In the genomic region with DNA sequence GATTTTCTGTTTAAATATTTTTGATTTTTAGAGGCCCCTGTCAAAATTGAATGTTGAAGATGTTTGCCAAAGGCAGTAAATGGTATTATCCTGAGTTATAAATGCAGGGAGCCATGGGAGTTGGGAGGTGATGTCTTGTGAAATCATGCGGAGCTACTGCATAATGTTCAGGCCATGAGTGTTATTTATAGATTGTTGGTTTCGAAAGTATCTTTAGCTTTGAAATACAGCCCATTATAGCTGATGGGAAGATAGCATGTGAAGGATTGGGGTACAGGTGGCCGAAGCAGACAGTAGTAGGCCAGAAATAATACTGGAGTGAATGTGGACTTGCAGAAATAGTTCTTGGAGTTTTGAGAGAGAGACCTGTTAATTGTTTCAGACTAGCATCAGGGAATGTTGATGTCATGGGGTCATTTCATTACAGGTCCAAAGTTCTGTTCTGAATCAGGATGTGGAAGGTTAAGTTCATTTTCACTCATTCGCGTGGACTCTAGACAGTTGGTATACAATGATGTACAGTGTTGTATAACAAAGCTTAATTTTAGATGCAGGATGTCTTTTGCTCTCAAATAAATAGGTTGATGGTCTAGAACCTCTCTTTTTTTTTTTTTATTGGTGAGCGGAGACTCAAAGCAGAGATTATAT, we compare ENCODE assay signal across 9 cellular contexts. TPM values are rescaled to one million over a fixed set of nuclear protein-coding genes. Genes with fewer than 3 reads are reported as not detected.
DNase-seq lines count a peak whose midpoint lies in the region; ATAC-seq and TF ChIP-seq lines count a peak whose summit lies in the region.
"Had no signal": no experiment of that assay in that cellular context is flagged by ENCODE, and none has a peak within 500 bp of the region (broad histone marks: within the 10 kb centered on the region; RNA-seq: fewer than 3 reads in every experiment).

No MANE protein-coding gene starts in this region.

- H3K4me3 Mint-ChIP-seq in endodermal cell = no peak overlapping the region

- H3K9ac ChIP-seq in PC-3 (ENCODE audit: low read length) (no peak overlapping the region), endodermal cell (ENCODE audit: extremely low read depth, low read length, poor library complexity, severe bottlenecking) (no peak overlapping the region)

- H2AFZ ChIP-seq in PC-3 (ENCODE audit: low read length) = no peak overlapping the region

- H3K4me1 Mint-ChIP-seq in endodermal cell = peaks cover 27% of the 10 kb centered on the region

- POLR2A ChIA-PET in PC-3 (lab: Charles Lee; ENCODE audit: unreplicated experiment) = no interaction called here

- H3K36me3 Mint-ChIP-seq in endodermal cell (ENCODE audit: low read depth) = peaks cover 42% of the 10 kb centered on the region

- H3K4me3 ChIP-seq in PC-3 (ENCODE audit: low read length) = no peak overlapping the region; the same call in 1 of the 2 replicates
- H3K4me3 ChIP-seq in endodermal cell (ENCODE audit: low read length) = no peak overlapping the region
- H3K4me3 ChIP-seq in neutrophil (ENCODE audit: low read depth in 1 of 2, low read length in 1 of 2) = no peak overlapping the region

- peak overlapping the region; percentile 50 for H3K27ac Mint-ChIP-seq in endodermal cell

- H3F3A ChIP-seq in PC-3 (ENCODE audit: low read length, unreplicated experiment) = no peaks in the 10 kb centered on the region

- no peaks in the 10 kb centered on the region for H3K9me2 ChIP-seq in PC-3 (replicated peaks; ENCODE audit: low read length)

- CTCF ChIA-PET in PC-3 (lab: Charles Lee) = interaction anchor here (1.7 kb wide), 1 partner anchor 62 kb away, joined by 14 read pairs; no protein-coding TSS in a partner anchor

- H3K36me3 ChIP-seq in PC-3 (ENCODE audit: low read depth, low read length) = peaks cover 28% of the 10 kb centered on the region
- peaks cover 50% of the 10 kb centered on the region for H3K36me3 ChIP-seq in endodermal cell (ENCODE audit: control insufficient read depth, insufficient read depth, low read length)
- peaks cover 31% of the 10 kb centered on the region for H3K36me3 ChIP-seq in neutrophil

- H3K27me3 Mint-ChIP-seq in endodermal cell (ENCODE audit: insufficient read depth) = no peaks in the 10 kb centered on the region

- H3K9me3 ChIP-seq in PC-3 (ENCODE audit: low read length) = no peaks in the 10 kb centered on the region
- no peaks in the 10 kb centered on the region for H3K9me3 ChIP-seq in endodermal cell (ENCODE audit: control insufficient read depth, low read length)
- no peaks in the 10 kb centered on the region for H3K9me3 ChIP-seq in neutrophil

- no peaks in the 10 kb centered on the region for H3K9me3 Mint-ChIP-seq in endodermal cell

- H3K27ac ChIP-seq in PC-3 (ENCODE audit: low read length) = no peak overlapping the region
- no peak overlapping the region for H3K27ac ChIP-seq in endodermal cell (ENCODE audit: low read depth, low read length)
- H3K27ac ChIP-seq in neutrophil = peak overlapping the region; percentile 69

- WGBS in endodermal cell (ENCODE audit: insufficient coverage in 1 of 2, insufficient read length in 1 of 2), 2 experiments = 95 to 100% methylated on average over 5 to 6 of the region's 6 CpGs

- peaks cover 44% of the 10 kb centered on the region for H4K20me1 ChIP-seq in PC-3 (ENCODE audit: low read length)

- TF ChIP-seq CTCF in PC-3 (conservative IDR thresholded peaks at IDR 0.05; ENCODE audit: low read depth, low read length) = no peak
- no peak for TF ChIP-seq CTCF in endodermal cell (conservative IDR thresholded peaks at IDR 0.05)
- no peak for TF ChIP-seq CTCF in neutrophil (IDR thresholded peaks at IDR 0.05)

- BruUV-seq in PC-3 (replicated peaks; lab: Mats Ljungman, UMichigan) = no TSS peak

- peaks cover 20% of the 10 kb centered on the region for H3K4me1 ChIP-seq in PC-3 (ENCODE audit: insufficient read depth, low read length)
- H3K4me1 ChIP-seq in endodermal cell (ENCODE audit: control insufficient read depth, insufficient read depth, low read length) = peaks cover 4% of the 10 kb centered on the region
- peaks cover 41% of the 10 kb centered on the region in 2 experiments for H3K4me1 ChIP-seq in neutrophil (ENCODE audit: control insufficient read depth in 1 of 2, insufficient read depth in 1 of 2, low read depth in 1 of 2, low read length in 1 of 2)

- DNase-seq in GM03348 (ENCODE audit: low spot score) = peak; percentile 20
- DNase-seq in PC-3 = no peak
- no peak for DNase-seq in endodermal cell
- DNase-seq in NK-92 treated with Interleukin-12 subunit alpha and Interleukin-12 subunit beta, amount 100 ng/mL, for 24 hours (lab: John Stamatoyannopoulos, UW) = no peak
- DNase-seq in NCI-H524 treated with DMSO at 0.1 percent for 48 hours (lab: John Stamatoyannopoulos, UW) = no peak
- no peak for DNase-seq in DMS79 treated with DMSO at 0.1 percent for 48 hours (lab: John Stamatoyannopoulos, UW)
- no peak for DNase-seq in NCI-H446 (lab: John Stamatoyannopoulos, UW)
- DNase-seq: NCI-H2227 treated with DMSO at 0.1 percent for 48 hours had no signal

- intact Hi-C loops in PC-3 (cut with micrococcal nuclease) = no loop called here

- ATAC-seq in PC-3 = no peak

- no peaks in the 10 kb centered on the region for H3K27me3 ChIP-seq in PC-3 (ENCODE audit: low read length)
- H3K27me3 ChIP-seq in endodermal cell (ENCODE audit: control insufficient read depth, insufficient read depth, low read length, poor library complexity, severe bottlenecking) = no peaks in the 10 kb centered on the region
- no peaks in the 10 kb centered on the region for H3K27me3 ChIP-seq in neutrophil

- peak overlapping the region; percentile 50; the same call in 1 of the 2 replicates for H3K4me2 ChIP-seq in PC-3 (ENCODE audit: low read length)

- H3K79me2 ChIP-seq in PC-3 (ENCODE audit: low read length) = peaks cover 81% of the 10 kb centered on the region

RNA-seq across cellular contexts. Expression of a gene that starts 3.8 kb away (rescaled TPM):
- 126 and 162 TPM in 2 replicates for total RNA-seq in PC-3 (2014; rRNA removed)
- 100 to 1,000 TPM; 123 TPM for total RNA-seq in endodermal cell
- polyA plus RNA-seq in endodermal cell (2013, experiment 1 of 2) = 185 TPM
- polyA plus RNA-seq in endodermal cell (2013, experiment 2 of 2) = 188 TPM

RNA-seq across cellular contexts. Expression of a gene that starts 19.8 kb away (rescaled TPM):
- 5.2 and 6.6 TPM in 2 replicates for total RNA-seq in PC-3 (2014; rRNA removed)
- total RNA-seq in endodermal cell = 1 to 10 TPM; 6.8 to 8.2 TPM
- 6.9 TPM for polyA plus RNA-seq in endodermal cell (2013, experiment 1 of 2)
- 5.4 TPM for polyA plus RNA-seq in endodermal cell (2013, experiment 2 of 2)
